In genomic region chr1:153728305-153729066, GRCh38 we compare ENCODE assay signal across 9 cellular contexts. TPM values are rescaled to one million over a fixed set of nuclear protein-coding genes. Genes with fewer than 3 reads are reported as not detected.
DNase-seq lines count a peak whose midpoint lies in the region; ATAC-seq, FAIRE-seq and TF ChIP-seq lines count a peak whose summit lies in the region.
"Had no signal": no experiment of that assay in that cellular context is flagged by ENCODE, and none has a peak within 500 bp of the region (broad histone marks: within the 10 kb centered on the region; RNA-seq: fewer than 3 reads in every experiment).

No MANE protein-coding gene starts in this region.

- FAIRE-seq in small intestine (lab: Jason Lieb, UNC), result no peak
- no peak for FAIRE-seq in HTR-8/SVneo (lab: Jason Lieb, UNC)

- H3K4me3 Mint-ChIP-seq in brain, result peak overlapping the region; percentile 91 to 97 (median 95)

- peaks cover 0 to 2% (median 0%) of the 10 kb centered on the region in 5 experiments for H3K9me3 Mint-ChIP-seq in brain

- peak overlapping the region; percentile 93 to 99 (median 97) for H3K27ac Mint-ChIP-seq in brain

- H3K4me1 ChIP-seq in HUES64 (ENCODE audit: insufficient read depth, low read length), result peaks cover 18% of the 10 kb centered on the region
- no peaks in the 10 kb centered on the region for H3K4me1 ChIP-seq in small intestine (ENCODE audit: control insufficient read depth in 2 of 2, insufficient read depth in 1 of 2, low read depth in 1 of 2, low read length in 1 of 2)

- peaks cover 14% of the 10 kb centered on the region for H3K36me3 ChIP-seq in HUES64 (ENCODE audit: insufficient read depth, low read length)
- H3K36me3 ChIP-seq in small intestine (ENCODE audit: control insufficient read depth in 2 of 2, insufficient read depth in 2 of 2, low read length in 2 of 2), result no peaks in the 10 kb centered on the region

- in situ Hi-C loops in Caki2 (cut with HindIII; ENCODE audit: low pct_unique_long_range_greater_than_20kb, low sequenced_read_pairs), result no loop called here

- H3K27me3 ChIP-seq in HUES64 (ENCODE audit: insufficient read depth, low read length), result no peaks in the 10 kb centered on the region
- no peaks in the 10 kb centered on the region for H3K27me3 ChIP-seq in small intestine (ENCODE audit: control insufficient read depth in 2 of 2, insufficient read depth in 2 of 2, low read length in 2 of 2)

- H3K9me3 ChIP-seq in HUES64 (ENCODE audit: insufficient read depth, low read depth, low read length) (no peaks in the 10 kb centered on the region), small intestine (ENCODE audit: control insufficient read depth, low read depth) (no peaks in the 10 kb centered on the region)

- H3K4me1 Mint-ChIP-seq in brain, result peaks cover 32% of the 10 kb centered on the region

- H3K27ac ChIP-seq in HUES64 (ENCODE audit: low read depth, low read length) (peak overlapping the region; percentile 92), small intestine (ENCODE audit: low read depth in 1 of 2, low read length in 1 of 2) (peak overlapping the region; percentile 94 to 98)

- no peak for TF ChIP-seq CTCF in brain (conservative IDR thresholded peaks at IDR 0.05)

- WGBS in HUES64, result under 1% methylated on average over 9 of the region's 19 CpGs
- 0 to 1% (median 1%) methylated on average over 18 to 19 of the region's 19 CpGs for WGBS in small intestine, 3 donors

- H3K9ac ChIP-seq in HUES64 (ENCODE audit: low read depth, low read length), result peak overlapping the region; percentile 92

- peak overlapping the region; percentile 89 for H3K4me3 ChIP-seq in HUES64 (ENCODE audit: low read length)
- H3K4me3 ChIP-seq in small intestine (ENCODE audit: low read depth in 1 of 2, low read length in 2 of 2), result peak overlapping the region; percentile 74 to 82

- H3K36me3 Mint-ChIP-seq in brain, result peaks cover 20% of the 10 kb centered on the region

- no peak for ATAC-seq in HG03045 (IDR thresholded peaks at IDR 0.05; ENCODE audit: unreplicated experiment)

- DNase-seq in Caki2 (ENCODE audit: low read depth) (peak; percentile 26), SKM-1 (lab: John Stamatoyannopoulos, UW; ENCODE audit: unreplicated experiment) (peak; percentile 26), iPS-NIHi7 (ENCODE audit: extremely low spot score) (peak; percentile 59), small intestine (peak; percentile 49), HTR-8/SVneo (ENCODE audit: insufficient read length, low spot score) (no peak)

- H3K27me3 Mint-ChIP-seq in brain, result no peaks in the 10 kb centered on the region

RNA-seq across cellular contexts. Expression of gene INTS3, which starts 0.6 kb away (rescaled TPM):
- 19.9 and 23.1 TPM in 2 replicates for total RNA-seq in Caki2 (2014; rRNA removed; shearing (Covaris generic); ENCODE audit: low replicate concordance)
- polyA plus RNA-seq in HUES64 (2013, experiment 1 of 2), result 39.8 TPM
- 38.0 TPM for polyA plus RNA-seq in HUES64 (2013, experiment 2 of 2)
- polyA plus RNA-seq in brain (ENCODE audit: insufficient read depth, low read depth, low replicate concordance) (23.5 TPM), small intestine (10 to 100 TPM; 14.9 to 24.9 (median 20.4) TPM)

RNA-seq across cellular contexts. Expression of gene SLC27A3, which starts 46.7 kb away (rescaled TPM):
- total RNA-seq in Caki2 (2014; rRNA removed; shearing (Covaris generic); ENCODE audit: low replicate concordance), result 34.8 and 43.2 TPM in 2 replicates
- 20.8 TPM for polyA plus RNA-seq in HUES64 (2013, experiment 1 of 2)
- polyA plus RNA-seq in HUES64 (2013, experiment 2 of 2), result 22.6 TPM
- polyA plus RNA-seq in brain (ENCODE audit: insufficient read depth, low read depth, low replicate concordance) (43.3 TPM), small intestine (10 to 100 TPM in 1 of 3 donors, 1 to 10 TPM in 2; 5.4 to 24.7 (median 9.2) TPM)

RNA-seq across cellular contexts. Expression of gene NPR1, which starts 50.0 kb away (rescaled TPM):
- 0.41 TPM in 1 of 2 replicates, not detected in the other for total RNA-seq in Caki2 (2014; rRNA removed; shearing (Covaris generic); ENCODE audit: low replicate concordance)
- polyA plus RNA-seq in HUES64 (2013, experiment 1 of 2), result 5.6 TPM
- polyA plus RNA-seq in HUES64 (2013, experiment 2 of 2), result 5.8 TPM
- polyA plus RNA-seq in brain (ENCODE audit: insufficient read depth, low read depth, low replicate concordance), result 1.8 TPM
- polyA plus RNA-seq in small intestine, result 10 to 100 TPM in 1 of 3 donors, under 1 TPM in 2; 0.22 to 18.1 (median 0.54) TPM
- total RNA-seq: T-helper 1 cell treated with Interleukin-12 subunit alpha and Interleukin-12 subunit beta and Interleukin-4 antibody, amounts not matched to agents 30 ng/mL and 1 ng/mL, for 36 hours had no signal

RNA-seq across cellular contexts. Expression of gene ILF2, which starts 57.7 kb away (rescaled TPM):
- total RNA-seq in Caki2 (2014; rRNA removed; shearing (Covaris generic); ENCODE audit: low replicate concordance), result 271 and 308 TPM in 2 replicates
- polyA plus RNA-seq in HUES64 (2013, experiment 1 of 2), result 379 TPM
- polyA plus RNA-seq in HUES64 (2013, experiment 2 of 2), result 354 TPM
- 373 TPM for polyA plus RNA-seq in brain (ENCODE audit: insufficient read depth, low read depth, low replicate concordance)
- polyA plus RNA-seq in small intestine, result 100 to 1,000 TPM in 1 of 3 donors, 10 to 100 TPM in 2; 58.1 to 145 (median 75.7) TPM
